ENCODE assay signal across 19 cellular contexts in the genomic region with DNA sequence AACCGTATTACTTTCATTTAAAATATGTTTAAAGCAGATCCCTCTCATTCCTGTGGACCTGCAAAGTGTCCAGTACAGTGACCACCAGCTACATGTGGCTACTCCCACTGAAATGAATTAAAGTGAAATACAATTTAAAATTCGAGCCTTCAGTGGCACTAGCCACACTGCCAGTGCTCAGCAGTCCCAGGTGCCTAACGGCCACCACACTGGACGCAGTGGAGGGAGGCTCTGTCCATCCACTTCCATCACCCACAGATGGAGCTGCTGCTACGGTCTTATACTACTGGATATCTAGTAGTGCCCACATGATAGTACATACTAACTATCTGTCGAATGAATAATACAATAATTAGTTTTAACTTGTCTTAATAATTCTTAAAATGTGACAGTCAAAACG. TPM values are rescaled to one million over a fixed set of nuclear protein-coding genes. Genes with fewer than 3 reads are reported as not detected.
DNase-seq lines count a peak whose midpoint lies in the region; ATAC-seq, FAIRE-seq and TF ChIP-seq lines count a peak whose summit lies in the region.
"Had no signal": no experiment of that assay in that cellular context is flagged by ENCODE, and none has a peak within 500 bp of the region (broad histone marks: within the 10 kb centered on the region; RNA-seq: fewer than 3 reads in every experiment).

No MANE protein-coding gene starts in this region.

- CTCF ChIA-PET in HepG2 (lab: Yijun Ruan, JAX; ENCODE audit: low intra/inter-chr PET ratio, low total read pairs): interaction anchor here (0.6 kb wide), 1 partner anchor 33 kb away, joined by 3 read pairs; no protein-coding TSS in a partner anchor

- H3K27ac ChIP-seq in GM23338 (ENCODE audit: low read depth) (no peak overlapping the region), WERI-Rb-1 (no peak overlapping the region), HepG2 (ENCODE audit: extremely low read length, insufficient read depth, low read length) (no peak overlapping the region)
- H3K27ac ChIP-seq: SJSA1 had no signal

- H3K4me3 Mint-ChIP-seq in GM23338: 0 out of 3 replicates have a peak overlapping the region, but pooled peaks have one; percentile 33
- peak overlapping the region; percentile 45 for H3K4me3 Mint-ChIP-seq in progenitor cell of endocrine pancreas (ENCODE audit: low read depth)

- no peak for FAIRE-seq in HepG2 (lab: Jason Lieb, UNC)
- FAIRE-seq: D721Med, GM12892 had no signal

- H3K9me3 ChIP-seq in WERI-Rb-1 (ENCODE audit: severe bottlenecking) (no peaks in the 10 kb centered on the region), HepG2 (ENCODE audit: low read length) (no peaks in the 10 kb centered on the region)
- H3K9me3 ChIP-seq: HAP-1, SJSA1 had no signal

- TF ChIP-seq EP300 in HepG2 (IDR thresholded peaks at IDR 0.05; ENCODE audit: low read depth in 2 of 2, low read length in 2 of 2) (no peak), HepG2 (CRISPR knock-in tag; IDR thresholded peaks at IDR 0.05; ENCODE audit: borderline replicate concordance) (no peak)

- 50% methylated on average over 7 of the region's 7 CpGs for WGBS in HepG2 (ENCODE audit: low lambda C conversion rate)

- H4K20me1 ChIP-seq in GM23338 (replicated peaks; ENCODE audit: insufficient read depth) (peaks cover 14% of the 10 kb centered on the region; the same call in 1 of the 2 replicates), HepG2 (ENCODE audit: insufficient read depth, low read length) (peaks cover 14% of the 10 kb centered on the region; the same call in 1 of the 2 replicates)

- H3K4me2 ChIP-seq in GM23338 (peak overlapping the region; percentile 74), HepG2 (ENCODE audit: low read depth, low read length) (peak overlapping the region; percentile 92)

- H3K9me2 ChIP-seq in GM23338 (ENCODE audit: insufficient read depth): no peaks in the 10 kb centered on the region

- H3K4me3 ChIP-seq in GM23338 (no peak overlapping the region), WERI-Rb-1 (ENCODE audit: low read depth, low read length) (no peak overlapping the region), HepG2 (replicated peaks in 1 of 3; ENCODE audit: insufficient read depth in 1 of 3, low read depth in 2 of 3, low read length in 3 of 3) (peak overlapping the region in 1 of 3 experiments; percentile 2; a peak in 1 of 6 replicates)
- H3K4me3 ChIP-seq: HAP-1, SJSA1 had no signal

- in situ Hi-C loops in HepG2 (cut with HindIII; ENCODE audit: extremely low pct_ligation_motif_present, low pct_unique_long_range_greater_than_20kb): no loop called here
- in situ Hi-C loops in GM13976 (cut with MboI; ENCODE audit: low sequenced_read_pairs, unreplicated experiment): no loop called here

- H3K27me3 Mint-ChIP-seq in GM23338 (ENCODE audit: insufficient read depth, low read depth, poor library complexity) (peaks cover 18% of the 10 kb centered on the region), progenitor cell of endocrine pancreas (no peaks in the 10 kb centered on the region)

- H3K27ac Mint-ChIP-seq in GM23338: no peak overlapping the region
- no peak overlapping the region for H3K27ac Mint-ChIP-seq in progenitor cell of endocrine pancreas

- DNase-seq in GM23338 (ENCODE audit: low spot score): no peak
- DNase-seq in WERI-Rb-1: peak; percentile 46
- DNase-seq in HepG2 (ENCODE audit: low spot score): no peak
- no peak for DNase-seq in progenitor cell of endocrine pancreas (ENCODE audit: low spot score, unreplicated experiment)
- DNase-seq in central memory CD4-positive, alpha-beta T cell: no peak
- no peak for DNase-seq in GM13976 (ENCODE audit: low spot score)
- no peak for DNase-seq in activated effector memory CD4-positive, alpha-beta T cell treated with anti-CD3 and anti-CD28 coated beads, Interleukin-2, amount 50 U/mL, for 16 hours
- DNase-seq: C1 segment of cervical spinal cord, IMR-90, NCI-H1417 treated with DMSO at 0.1 percent for 48 hours, NCI-H2029, NCI-H345 had no signal

- H3K9me3 Mint-ChIP-seq in GM23338 (no peaks in the 10 kb centered on the region; the same call in 2 of the 3 replicates), progenitor cell of endocrine pancreas (ENCODE audit: low read depth) (no peaks in the 10 kb centered on the region)

- TF ChIP-seq POLR2A in HepG2 (IDR thresholded peaks at IDR 0.05; ENCODE audit: insufficient read depth in 1 of 2, low read depth in 2 of 2, low read length in 2 of 2): no peak

- ATAC-seq in GM23338: no peak
- no peak for ATAC-seq in HepG2
- ATAC-seq: Panc1 had no signal

- no TSS peak for BruUV-seq in HepG2 (replicated peaks; lab: Mats Ljungman, UMichigan)

- H3K27me3 ChIP-seq in GM23338 (ENCODE audit: insufficient read depth): peaks cover 12% of the 10 kb centered on the region
- no peaks in the 10 kb centered on the region for H3K27me3 ChIP-seq in WERI-Rb-1 (ENCODE audit: insufficient read depth, low read depth, severe bottlenecking)
- H3K27me3 ChIP-seq in HepG2 (ENCODE audit: control insufficient read depth in 1 of 2, insufficient read depth in 2 of 2, low read length in 2 of 2): peaks cover 1 to 11% of the 10 kb centered on the region in 2 experiments; a peak in 3 of 5 replicates

- peaks cover 21% of the 10 kb centered on the region for H3K79me2 ChIP-seq in GM23338 (replicated peaks; ENCODE audit: insufficient read depth)
- peaks cover 16% of the 10 kb centered on the region for H3K79me2 ChIP-seq in HepG2 (ENCODE audit: insufficient read depth, low read length)

- H3K9ac ChIP-seq in HepG2 (ENCODE audit: insufficient read depth, low read depth, low read length): no peak overlapping the region

- H3K4me1 Mint-ChIP-seq in GM23338 (peaks cover 35% of the 10 kb centered on the region), progenitor cell of endocrine pancreas (ENCODE audit: low read depth) (peaks cover 45% of the 10 kb centered on the region)

- H2AFZ ChIP-seq in GM23338 (no peak overlapping the region), HepG2 (ENCODE audit: low read length) (no peak overlapping the region)

- TF ChIP-seq CTCF in GM23338 (conservative IDR thresholded peaks at IDR 0.05; ENCODE audit: low read depth in 2 of 2) (0 out of 4 replicates have a peak, but pooled peaks of 1 of the 2 experiments have one; percentile 3), WERI-Rb-1 (IDR thresholded peaks at IDR 0.05; ENCODE audit: low read depth, low read length) (0 out of 2 replicates have a peak, but pooled peaks have one; percentile 11), HepG2 (CRISPR knock-in tag; IDR thresholded peaks at IDR 0.05) (peak; percentile 21), progenitor cell of endocrine pancreas (IDR thresholded peaks at IDR 0.05; ENCODE audit: unreplicated experiment) (no peak), GM13976 (IDR thresholded peaks at IDR 0.05; ENCODE audit: borderline replicate concordance, control extremely low read depth, extremely low read depth, insufficient read depth, missing control alignments) (no peak)

- TF ChIP-seq RAD21 in HepG2 (CRISPR knock-in tag; IDR thresholded peaks at IDR 0.05): no peak

- H3K36me3 ChIP-seq in GM23338 (ENCODE audit: insufficient read depth): peaks cover 5% of the 10 kb centered on the region; the same call in 1 of the 2 replicates
- H3K36me3 ChIP-seq in WERI-Rb-1: peaks cover 20% of the 10 kb centered on the region
- H3K36me3 ChIP-seq in HepG2 (replicated peaks in 1 of 2; ENCODE audit: control insufficient read depth in 1 of 2, insufficient read depth in 2 of 2, low read length in 2 of 2): peaks cover 5 to 12% of the 10 kb centered on the region in 2 experiments; a peak in 3 of 5 replicates

- H3K36me3 Mint-ChIP-seq in GM23338 (ENCODE audit: low read depth) (peaks cover 20% of the 10 kb centered on the region), progenitor cell of endocrine pancreas (ENCODE audit: insufficient read depth) (peaks cover 9% of the 10 kb centered on the region)

- peaks cover 15% of the 10 kb centered on the region; the same call in 1 of the 2 replicates for H3F3A ChIP-seq in GM23338 (replicated peaks; ENCODE audit: low read depth)

- intact Hi-C loops in HepG2 (cut with micrococcal nuclease; ENCODE audit: unreplicated experiment): loop anchor here (5.0 kb wide), 1 partner anchor 33 kb away; no protein-coding TSS in a partner anchor

- POLR2A ChIA-PET in HepG2 (lab: Yijun Ruan, JAX): interaction anchor here (1.9 kb wide), 1 partner anchor 22 kb away, joined by 8 read pairs; a partner anchor contains a TSS

- H3K4me1 ChIP-seq in GM23338 (ENCODE audit: insufficient read depth) (peaks cover 23% of the 10 kb centered on the region), HepG2 (ENCODE audit: insufficient read depth, low read length) (peaks cover 68% of the 10 kb centered on the region)

RNA-seq across cellular contexts. Expression of a gene that starts 2.3 kb away (rescaled TPM):
- total RNA-seq in GM23338 (2014; rRNA removed; shearing (Covaris generic)): 91.1 and 114 TPM in 2 replicates
- 26.6 and 29.2 TPM in 2 replicates for polyA plus RNA-seq in GM23338 (2016; fragmentation: Nextera tagmentation; extraction: Ambion mirVana)
- 13.0 and 14.5 TPM in 2 replicates for total RNA-seq in HepG2 (2016; rRNA removed; fragmentation: Illumina TruSeq; extraction: Trizol)
- total RNA-seq in HepG2 (2016; cell fraction: cytosol; rRNA removed; fragmentation: Illumina TruSeq; extraction: Trizol; ENCODE audit: low read depth): 6.8 and 7.5 TPM in 2 replicates
- total RNA-seq in HepG2 (2016; cell fraction: insoluble cytoplasmic fraction; rRNA removed; fragmentation: Illumina TruSeq; extraction: Trizol): 11.8 and 15.7 TPM in 2 replicates
- total RNA-seq in HepG2 (2016; cell fraction: membrane; rRNA removed; fragmentation: Illumina TruSeq; extraction: Trizol): 9.1 and 10.9 TPM in 2 replicates
- 11.8 and 14.3 TPM in 2 replicates for total RNA-seq in HepG2 (2016; cell fraction: nucleus; rRNA removed; fragmentation: Illumina TruSeq; extraction: Trizol)
- polyA plus RNA-seq in HepG2 (2011; rRNA removed): 31.1 and 40.2 TPM in 2 replicates
- polyA plus RNA-seq in HepG2 (2011; cell fraction: cytosol; rRNA removed): 25.9 and 34.2 TPM in 2 replicates
- 90.7 and 95.7 TPM in 2 replicates for polyA plus RNA-seq in HepG2 (2011; cell fraction: nucleus; rRNA removed)
- 41.2 and 46.2 TPM in 2 replicates for polyA plus RNA-seq in HepG2 (2012)
- 4.2 and 5.6 TPM in 2 replicates for polyA plus RNA-seq in HepG2 (2016; cell fraction: cytosol; fragmentation: Illumina TruSeq; extraction: Trizol; ENCODE audit: low read depth)
- polyA plus RNA-seq in HepG2 (2016; cell fraction: insoluble cytoplasmic fraction; fragmentation: Illumina TruSeq; extraction: Trizol; ENCODE audit: low read depth): 9.1 and 12.0 TPM in 2 replicates
- polyA plus RNA-seq in HepG2 (2016; cell fraction: membrane; fragmentation: Illumina TruSeq; extraction: Trizol; ENCODE audit: low read depth): 3.9 and 6.0 TPM in 2 replicates
- 18.6 and 21.1 TPM in 2 replicates for polyA plus RNA-seq in HepG2 (2016; cell fraction: nucleus; fragmentation: Illumina TruSeq; extraction: Trizol; ENCODE audit: insufficient read depth, low read depth)
- 42.9 and 69.2 TPM in 2 replicates for polyA minus RNA-seq in HepG2 (2011; rRNA and poly(A)+ RNA removed; ENCODE audit: low replicate concordance)
- polyA minus RNA-seq in HepG2 (2011; cell fraction: cytosol; rRNA and poly(A)+ RNA removed): 31.2 and 31.6 TPM in 2 replicates
- 17.8 and 22.4 TPM in 2 replicates for polyA minus RNA-seq in HepG2 (2011; cell fraction: nucleus; rRNA and poly(A)+ RNA removed)
- 106 and 111 TPM in 2 replicates for total RNA-seq in progenitor cell of endocrine pancreas

RNA-seq across cellular contexts. Expression of a gene that starts 21.2 kb away (rescaled TPM):
- 0.16 and 1.0 TPM in 2 replicates for total RNA-seq in GM23338 (2014; rRNA removed; shearing (Covaris generic))
- polyA plus RNA-seq in GM23338 (2016; fragmentation: Nextera tagmentation; extraction: Ambion mirVana): 1.1 and 1.3 TPM in 2 replicates
- total RNA-seq in HepG2 (2016; rRNA removed; fragmentation: Illumina TruSeq; extraction: Trizol): 12.0 and 12.6 TPM in 2 replicates
- 1.3 and 2.4 TPM in 2 replicates for total RNA-seq in HepG2 (2016; cell fraction: cytosol; rRNA removed; fragmentation: Illumina TruSeq; extraction: Trizol; ENCODE audit: low read depth)
- total RNA-seq in HepG2 (2016; cell fraction: insoluble cytoplasmic fraction; rRNA removed; fragmentation: Illumina TruSeq; extraction: Trizol): 12.8 and 13.5 TPM in 2 replicates
- total RNA-seq in HepG2 (2016; cell fraction: membrane; rRNA removed; fragmentation: Illumina TruSeq; extraction: Trizol): 4.8 and 5.6 TPM in 2 replicates
- 5.7 and 8.6 TPM in 2 replicates for total RNA-seq in HepG2 (2016; cell fraction: nucleus; rRNA removed; fragmentation: Illumina TruSeq; extraction: Trizol)
- 0.34 and 0.76 TPM in 2 replicates for polyA plus RNA-seq in HepG2 (2011; rRNA removed)
- 0.72 and 0.99 TPM in 2 replicates for polyA plus RNA-seq in HepG2 (2011; cell fraction: cytosol; rRNA removed)
- polyA plus RNA-seq in HepG2 (2011; cell fraction: nucleus; rRNA removed): 3.4 and 5.0 TPM in 2 replicates
- 7.4 and 7.7 TPM in 2 replicates for polyA plus RNA-seq in HepG2 (2012)
- polyA plus RNA-seq in HepG2 (2016; cell fraction: cytosol; fragmentation: Illumina TruSeq; extraction: Trizol; ENCODE audit: low read depth): 0.54 and 0.80 TPM in 2 replicates
- 10.9 and 11.0 TPM in 2 replicates for polyA plus RNA-seq in HepG2 (2016; cell fraction: insoluble cytoplasmic fraction; fragmentation: Illumina TruSeq; extraction: Trizol; ENCODE audit: low read depth)
- polyA plus RNA-seq in HepG2 (2016; cell fraction: membrane; fragmentation: Illumina TruSeq; extraction: Trizol; ENCODE audit: low read depth): 1.4 TPM in 2 replicates
- 15.7 and 18.7 TPM in 2 replicates for polyA plus RNA-seq in HepG2 (2016; cell fraction: nucleus; fragmentation: Illumina TruSeq; extraction: Trizol; ENCODE audit: insufficient read depth, low read depth)
- 1.2 and 1.6 TPM in 2 replicates for polyA minus RNA-seq in HepG2 (2011; rRNA and poly(A)+ RNA removed; ENCODE audit: low replicate concordance)
- polyA minus RNA-seq in HepG2 (2011; cell fraction: cytosol; rRNA and poly(A)+ RNA removed): 1.8 and 1.9 TPM in 2 replicates
- 0.77 and 0.87 TPM in 2 replicates for polyA minus RNA-seq in HepG2 (2011; cell fraction: nucleus; rRNA and poly(A)+ RNA removed)
- total RNA-seq in progenitor cell of endocrine pancreas: 21.7 and 23.1 TPM in 2 replicates

RNA-seq across cellular contexts. Expression of a gene that starts 44.9 kb away (rescaled TPM):
- not detected in 2 replicates for total RNA-seq in GM23338 (2014; rRNA removed; shearing (Covaris generic))
- polyA plus RNA-seq in GM23338 (2016; fragmentation: Nextera tagmentation; extraction: Ambion mirVana) (not detected in 2 replicates), HepG2 (2011; rRNA removed) (1.1 and 2.2 TPM in 2 replicates)
- total RNA-seq in HepG2 (2016; rRNA removed; fragmentation: Illumina TruSeq; extraction: Trizol) (0.76 and 2.2 TPM in 2 replicates), progenitor cell of endocrine pancreas (not detected in 2 replicates)
- 0.30 TPM in 1 of 2 replicates, not detected in the other for total RNA-seq in HepG2 (2016; cell fraction: cytosol; rRNA removed; fragmentation: Illumina TruSeq; extraction: Trizol; ENCODE audit: low read depth)
- 0.54 and 2.3 TPM in 2 replicates for total RNA-seq in HepG2 (2016; cell fraction: insoluble cytoplasmic fraction; rRNA removed; fragmentation: Illumina TruSeq; extraction: Trizol)
- 0.28 and 0.41 TPM in 2 replicates for total RNA-seq in HepG2 (2016; cell fraction: membrane; rRNA removed; fragmentation: Illumina TruSeq; extraction: Trizol)
- total RNA-seq in HepG2 (2016; cell fraction: nucleus; rRNA removed; fragmentation: Illumina TruSeq; extraction: Trizol): 3.2 and 3.4 TPM in 2 replicates
- polyA plus RNA-seq in HepG2 (2011; cell fraction: cytosol; rRNA removed): 1.2 and 1.3 TPM in 2 replicates
- 5.5 and 5.6 TPM in 2 replicates for polyA plus RNA-seq in HepG2 (2011; cell fraction: nucleus; rRNA removed)
- 1.7 and 2.5 TPM in 2 replicates for polyA plus RNA-seq in HepG2 (2012)
- 0.20 and 0.24 TPM in 2 replicates for polyA plus RNA-seq in HepG2 (2016; cell fraction: cytosol; fragmentation: Illumina TruSeq; extraction: Trizol; ENCODE audit: low read depth)
- 0.19 and 0.36 TPM in 2 replicates for polyA plus RNA-seq in HepG2 (2016; cell fraction: insoluble cytoplasmic fraction; fragmentation: Illumina TruSeq; extraction: Trizol; ENCODE audit: low read depth)
- polyA plus RNA-seq in HepG2 (2016; cell fraction: membrane; fragmentation: Illumina TruSeq; extraction: Trizol; ENCODE audit: low read depth): 0.15 and 0.29 TPM in 2 replicates
- 1.4 and 2.3 TPM in 2 replicates for polyA plus RNA-seq in HepG2 (2016; cell fraction: nucleus; fragmentation: Illumina TruSeq; extraction: Trizol; ENCODE audit: insufficient read depth, low read depth)
- 6.6 TPM in 1 of 2 replicates, not detected in the other for polyA minus RNA-seq in HepG2 (2011; rRNA and poly(A)+ RNA removed; ENCODE audit: low replicate concordance)
- 0.79 and 1.1 TPM in 2 replicates for polyA minus RNA-seq in HepG2 (2011; cell fraction: cytosol; rRNA and poly(A)+ RNA removed)
- 10.6 and 12.7 TPM in 2 replicates for polyA minus RNA-seq in HepG2 (2011; cell fraction: nucleus; rRNA and poly(A)+ RNA removed)
- total RNA-seq: HT1080, IMR-90, M059J, SJSA1 had no signal
- polyA plus RNA-seq: IMR-90 had no signal

Comparison
In these comparisons a context has a peak if more than half of its experiments do, and no peak if none do; other contexts are left out.
1. CTCF ChIP-seq: peak in WERI-Rb-1 (single experiment) and HepG2 (single experiment); none in progenitor cell of endocrine pancreas (single experiment) and GM13976 (single experiment).